18 cellular contexts compared by ENCODE assay signal in the genomic region with DNA sequence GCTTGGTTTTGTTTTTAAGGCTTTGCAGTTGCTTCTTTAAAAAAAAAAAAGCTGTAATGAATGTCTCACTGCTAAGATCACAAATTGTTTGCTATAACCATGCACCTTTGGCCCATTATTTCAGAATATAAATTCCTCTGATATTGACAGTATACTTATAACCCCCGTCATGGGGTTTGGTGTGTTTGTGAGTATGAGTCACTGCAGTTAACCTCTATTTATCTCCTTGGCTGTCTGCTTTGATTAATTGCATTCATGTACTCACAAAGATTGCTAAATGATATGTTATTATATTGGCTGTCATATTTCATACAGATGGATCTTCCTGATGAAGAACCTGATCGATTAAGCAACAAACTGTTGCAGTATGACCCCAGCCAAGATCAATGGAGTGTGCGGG. TPM values are rescaled to one million over a fixed set of nuclear protein-coding genes. Genes with fewer than 3 reads are reported as not detected.
DNase-seq lines count a peak whose midpoint lies in the region; ATAC-seq, FAIRE-seq and TF ChIP-seq lines count a peak whose summit lies in the region.
"Had no signal": no experiment of that assay in that cellular context is flagged by ENCODE, and none has a peak within 500 bp of the region (broad histone marks: within the 10 kb centered on the region; RNA-seq: fewer than 3 reads in every experiment).

No MANE protein-coding gene starts in this region.

- H3K27ac Mint-ChIP-seq in MCF 10A (ENCODE audit: low read depth, unreplicated experiment) = peak overlapping the region; percentile 50

- peaks cover 6% of the 10 kb centered on the region for H3K4me1 Mint-ChIP-seq in MCF 10A (ENCODE audit: insufficient read depth, unreplicated experiment)

- no peaks in the 10 kb centered on the region for H3K36me3 Mint-ChIP-seq in MCF 10A (ENCODE audit: insufficient read depth, unreplicated experiment)

- H3K4me1 ChIP-seq in breast epithelium = no peaks in the 10 kb centered on the region
- H3K4me1 ChIP-seq: SJSA1 had no signal

- intact Hi-C loops in MCF 10A (cut with micrococcal nuclease) = no loop called here
- intact Hi-C loops in breast epithelium (cut with DNase I; ENCODE audit: low total_unique reads) = no loop called here

- CTCF ChIA-PET in MCF 10A (lab: Yijun Ruan, JAX) = interaction anchor here (1.5 kb wide), 1 partner anchor 41 kb away, joined by 8 read pairs; no protein-coding TSS in a partner anchor

- H3K4me3 ChIP-seq in breast epithelium (no peak overlapping the region), bronchial epithelial cell (ENCODE audit: low read depth, low read length) (no peak overlapping the region)
- H3K4me3 ChIP-seq: SJSA1 had no signal

- DNase-seq in MCF 10A (ENCODE audit: unreplicated experiment) = peak; percentile 36
- no peak for DNase-seq in breast epithelium (ENCODE audit: low spot score in 2 of 2)
- peak; percentile 51 for DNase-seq in NCI-H146 treated with DMSO at 0.1 percent for 48 hours (lab: John Stamatoyannopoulos, UW; ENCODE audit: unreplicated experiment)
- DNase-seq in bronchial epithelial cell (ENCODE audit: low read depth) = peak; percentile 12
- DNase-seq in GM12892 (ENCODE audit: insufficient read length) = no peak
- DNase-seq in retina = no peak
- DNase-seq: DMS79 treated with DMSO at 0.1 percent for 48 hours, GDM1, H7, IMR-90, NCI-H1694 treated with DMSO at 0.1 percent for 48 hours, NCI-H446 treated with DMSO at 0.1 percent for 48 hours had no signal

- no peak for TF ChIP-seq POLR2A in breast epithelium (IDR thresholded peaks at IDR 0.05)
- no peak for TF ChIP-seq POLR2A in GM12892 (IDR thresholded peaks at IDR 0.05; ENCODE audit: low read depth, low read length)

- peaks cover 28% of the 10 kb centered on the region for H3K27me3 Mint-ChIP-seq in MCF 10A (ENCODE audit: insufficient read depth, unreplicated experiment)

- ATAC-seq in GM19455 (IDR thresholded peaks at IDR 0.05; ENCODE audit: unreplicated experiment) = no peak
- no peak for ATAC-seq in GM18861 (IDR thresholded peaks at IDR 0.05; ENCODE audit: unreplicated experiment)

- POLR2A ChIA-PET in MCF 10A (lab: Yijun Ruan, JAX) = interaction anchor here (0.7 to 1.2 kb wide), 2 partner anchors 10 to 28 kb away, joined by 3 to 4 read pairs; no protein-coding TSS in a partner anchor

- no peak overlapping the region for H3K4me3 Mint-ChIP-seq in MCF 10A (ENCODE audit: unreplicated experiment)

- no TSS peak for BruUV-seq in MCF 10A (replicated peaks; lab: Mats Ljungman, UMichigan)

- H3K36me3 ChIP-seq in breast epithelium (no peaks in the 10 kb centered on the region), bronchial epithelial cell (ENCODE audit: control insufficient read depth, insufficient read depth, low read length) (no peaks in the 10 kb centered on the region)
- H3K36me3 ChIP-seq: SJSA1 had no signal

- no peaks in the 10 kb centered on the region for H3K9me3 ChIP-seq in breast epithelium
- H3K9me3 ChIP-seq: SJSA1 had no signal

- H3K9me3 Mint-ChIP-seq in MCF 10A (ENCODE audit: unreplicated experiment) = no peaks in the 10 kb centered on the region

- H3K27me3 ChIP-seq in breast epithelium (no peaks in the 10 kb centered on the region), bronchial epithelial cell (ENCODE audit: control insufficient read depth, insufficient read depth, low read length) (no peaks in the 10 kb centered on the region)

- no peak for TF ChIP-seq CTCF in MCF 10A (IDR thresholded peaks at IDR 0.05; ENCODE audit: unreplicated experiment)
- no peak for TF ChIP-seq CTCF in breast epithelium (IDR thresholded peaks at IDR 0.05)
- TF ChIP-seq CTCF in bronchial epithelial cell (IDR thresholded peaks at IDR 0.05; ENCODE audit: insufficient read depth, low read length, severe bottlenecking) = no peak

- no peak for FAIRE-seq in bronchial epithelial cell (lab: Jason Lieb, UNC)
- no peak for FAIRE-seq in GM12892 (lab: Jason Lieb, UNC)
- FAIRE-seq: A204.1 had no signal

- H3K27ac ChIP-seq in breast epithelium = no peak overlapping the region
- H3K27ac ChIP-seq: C4-2B, SJSA1 had no signal

RNA-seq across cellular contexts. Expression of gene KBTBD12, which starts 14.8 kb away (rescaled TPM):
- not detected in 2 replicates for total RNA-seq in MCF 10A (2022)
- under 1 TPM in 2 of 3 donors, not detected in 1; 0.32 to 0.73 TPM for total RNA-seq in breast epithelium
- under 0.01 TPM in 2 replicates for total RNA-seq in bronchial epithelial cell
- polyA plus RNA-seq in GM12892 (2012; ENCODE audit: missing spikeins) = 0.32 TPM
- total RNA-seq: H7, IMR-90, RPMI7951, SJSA1 had no signal
- polyA plus RNA-seq: IMR-90 had no signal

Comparison
In these comparisons a context has a peak if more than half of its experiments do, and no peak if none do; other contexts are left out.
1. DNase-seq: peak in MCF 10A (single experiment), NCI-H146 treated with DMSO at 0.1 percent for 48 hours (single experiment) and bronchial epithelial cell (single experiment); none in breast epithelium (0 of 2), GM12892 (single experiment) and retina (single experiment).